Comparison of ENCODE assay signal across 8 cellular contexts in the genomic region with DNA sequence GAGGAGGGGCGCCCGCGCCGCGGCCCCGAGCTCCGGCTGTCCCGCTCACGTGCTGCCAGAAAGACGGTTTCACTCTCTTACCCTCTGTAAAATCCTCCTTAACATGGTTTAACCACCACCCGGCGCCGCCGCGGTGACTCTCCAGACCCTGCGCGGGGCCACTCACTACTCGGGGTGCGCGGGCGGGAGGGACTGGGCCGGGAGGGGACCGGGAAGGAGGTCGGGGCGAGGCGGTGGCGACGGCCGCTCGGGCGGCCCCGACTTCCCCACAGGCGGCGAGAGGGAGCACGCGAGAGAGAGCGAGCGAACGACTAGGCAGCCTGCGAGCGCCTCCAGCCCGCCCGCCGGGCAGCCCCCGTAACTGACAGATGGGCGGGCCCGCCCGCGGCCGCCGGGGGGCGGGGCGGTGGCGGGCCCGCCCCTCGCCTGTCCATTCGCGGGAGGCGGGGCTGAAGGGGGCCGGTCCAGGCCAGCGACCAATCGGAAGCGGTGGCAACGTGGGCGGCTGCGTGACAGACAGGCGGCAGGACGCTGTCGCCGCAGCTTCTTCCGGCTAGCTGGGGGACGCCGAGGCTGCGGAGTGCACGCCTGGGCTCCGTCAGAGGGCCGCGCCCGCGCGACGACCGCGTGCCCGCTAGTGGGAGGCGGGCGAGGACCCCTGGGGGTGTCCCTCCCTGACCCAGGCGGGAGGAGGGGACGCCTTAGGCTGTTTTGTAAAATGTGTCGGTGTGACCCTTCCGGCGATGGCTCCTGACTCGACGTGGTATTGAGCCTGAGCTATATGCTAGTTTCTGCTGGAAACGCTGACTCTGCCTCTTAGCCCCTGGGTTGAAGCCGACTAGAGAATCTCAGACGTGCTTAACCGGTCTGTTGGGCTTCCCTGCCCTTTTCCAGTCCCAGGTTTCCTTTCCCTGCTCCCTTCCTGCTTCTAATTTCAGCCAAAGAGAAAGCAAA. TPM values are rescaled to one million over a fixed set of nuclear protein-coding genes. Genes with fewer than 3 reads are reported as not detected.
DNase-seq lines count a peak whose midpoint lies in the region; ATAC-seq and TF ChIP-seq lines count a peak whose summit lies in the region.

A gene (minus strand): TSS at position 334 of the 954 bp plus-strand sequence. CDS start 229 bp downstream, at position 105.

- H3K27ac ChIP-seq in liver (ENCODE audit: low read depth in 1 of 2, low read length in 2 of 2), result peak within 1 kb of the TSS; percentile 97 to 99

- H3K9ac ChIP-seq in liver (ENCODE audit: low read depth in 1 of 2, low read length in 2 of 2), result peak within 1 kb of the TSS; percentile 96 to 99

- no peaks in the 10 kb centered on the region for H3K36me3 ChIP-seq in liver (ENCODE audit: control insufficient read depth in 4 of 4, insufficient read depth in 3 of 4, low read depth in 1 of 4, low read length in 3 of 4)

- no peaks in the 10 kb centered on the region for H3K27me3 ChIP-seq in liver (ENCODE audit: control insufficient read depth in 4 of 4, insufficient read depth in 4 of 4, low read length in 3 of 4)

- peaks cover 0 to 3% (median 1%) of the 10 kb centered on the region in 3 donors for H3K27me3 Mint-ChIP-seq in CD14-positive monocyte (ENCODE audit: low read depth in 3 of 3)

- H3K4me3 ChIP-seq in liver (ENCODE audit: low read depth in 1 of 3, low read length in 3 of 3), result peak within 1 kb of the TSS; percentile 77 to 94 (median 80)

- peaks cover 0 to 2% (median 0%) of the 10 kb centered on the region in 7 donors for H3K9me3 Mint-ChIP-seq in CD14-positive monocyte

- peaks cover 2 to 29% (median 12%) of the 10 kb centered on the region in 4 donors for H3K4me1 ChIP-seq in liver (ENCODE audit: control insufficient read depth in 4 of 4, insufficient read depth in 4 of 4, low read length in 3 of 4)

- TF ChIP-seq CTCF in CD14-positive monocyte (IDR thresholded peaks at IDR 0.05) (no peak), liver (IDR thresholded peaks at IDR 0.05; ENCODE audit: low read depth, low read length, missing input control) (no peak)

- H3K4me1 Mint-ChIP-seq in CD14-positive monocyte, result peaks cover 25% of the 10 kb centered on the region

- ATAC-seq in GM19372 (IDR thresholded peaks at IDR 0.05; ENCODE audit: low read depth, unreplicated experiment) (peak; percentile 87), HG03558 (IDR thresholded peaks at IDR 0.05; ENCODE audit: extremely low read depth, unreplicated experiment) (peak; percentile 78)

- peak within 1 kb of the TSS; percentile 91 to 96 for H3K4me3 Mint-ChIP-seq in CD14-positive monocyte

- intact Hi-C loops in CD14-positive monocyte (cut with micrococcal nuclease), result loop anchor here (5.0 kb wide), 2 partner anchors 43 to 782 kb away; a partner anchor contains a TSS

- H3K27ac Mint-ChIP-seq in CD14-positive monocyte, result peak within 1 kb of the TSS; percentile 92 to 99 (median 99)

- no peaks in the 10 kb centered on the region for H3K9me3 ChIP-seq in liver (ENCODE audit: control insufficient read depth in 4 of 4, low read length in 3 of 4)

- DNase-seq in CD14-positive monocyte (ENCODE audit: low spot score) (peak; percentile 95), NCI-H748 treated with DMSO at 0.1 percent for 48 hours (lab: John Stamatoyannopoulos, UW) (peak; percentile 92), dermis blood vessel endothelial cell (peak; percentile 97)
- peak; percentile 93 to 95 for DNase-seq in activated CD4-positive, alpha-beta T cell treated with anti-CD3 and anti-CD28 coated beads, Interleukin-2, amount 50 U/mL, for 4 hours
- peak; percentile 98 for DNase-seq in stimulated activated CD4-positive, alpha-beta T cell treated with anti-CD3 and anti-CD28 coated beads, Interleukin-4, amount 100 ng/mL, for 24 hours

- under 1% methylated on average over 98 of the region's 98 CpGs for WGBS in liver

- H3K36me3 Mint-ChIP-seq in CD14-positive monocyte, result peaks cover 0 to 12% of the 10 kb centered on the region in 2 donors

- peak in 1 of 2 donors; percentile 5 for TF ChIP-seq RAD21 in liver (IDR thresholded peaks at IDR 0.05)

TF ChIP-seq in liver, 16 proteins besides CTCF, POLR2A, EP300 and RAD21:
- TF ChIP-seq HNF4A (conservative IDR thresholded peaks at IDR 0.05), result peak in 1 of 2 donors; percentile 21
- no peak for TF ChIP-seq NR2F2 (IDR thresholded peaks at IDR 0.05)
- TF ChIP-seq, protein P1, sequence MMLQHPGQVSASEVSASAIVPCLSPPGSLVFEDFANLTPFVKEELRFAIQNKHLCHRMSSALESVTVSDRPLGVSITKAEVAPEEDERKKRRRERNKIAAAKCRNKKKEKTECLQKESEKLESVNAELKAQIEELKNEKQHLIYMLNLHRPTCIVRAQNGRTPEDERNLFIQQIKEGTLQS (IDR thresholded peaks at IDR 0.05), result no peak
- TF ChIP-seq JUND (IDR thresholded peaks at IDR 0.05), result no peak
- peak; percentile 74 for TF ChIP-seq TAF1 (conservative IDR thresholded peaks at IDR 0.05)
- TF ChIP-seq FOXA1 (IDR thresholded peaks at IDR 0.05), result no peak
- TF ChIP-seq SP1 (IDR thresholded peaks at IDR 0.05), result peak; percentile 57
- TF ChIP-seq YY1 (IDR thresholded peaks at IDR 0.05), result peak; percentile 57
- TF ChIP-seq RXRA (IDR thresholded peaks at IDR 0.05), result peak; percentile 5 to 15
- TF ChIP-seq, protein P2, sequence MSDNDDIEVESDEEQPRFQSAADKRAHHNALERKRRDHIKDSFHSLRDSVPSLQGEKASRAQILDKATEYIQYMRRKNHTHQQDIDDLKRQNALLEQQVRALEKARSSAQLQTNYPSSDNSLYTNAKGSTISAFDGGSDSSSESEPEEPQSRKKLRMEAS (IDR thresholded peaks at IDR 0.05), result peak; percentile 60
- TF ChIP-seq EGR1 (IDR thresholded peaks at IDR 0.05; ENCODE audit: low read depth in 2 of 2), result peak; percentile 78 to 94
- TF ChIP-seq, protein P3, sequence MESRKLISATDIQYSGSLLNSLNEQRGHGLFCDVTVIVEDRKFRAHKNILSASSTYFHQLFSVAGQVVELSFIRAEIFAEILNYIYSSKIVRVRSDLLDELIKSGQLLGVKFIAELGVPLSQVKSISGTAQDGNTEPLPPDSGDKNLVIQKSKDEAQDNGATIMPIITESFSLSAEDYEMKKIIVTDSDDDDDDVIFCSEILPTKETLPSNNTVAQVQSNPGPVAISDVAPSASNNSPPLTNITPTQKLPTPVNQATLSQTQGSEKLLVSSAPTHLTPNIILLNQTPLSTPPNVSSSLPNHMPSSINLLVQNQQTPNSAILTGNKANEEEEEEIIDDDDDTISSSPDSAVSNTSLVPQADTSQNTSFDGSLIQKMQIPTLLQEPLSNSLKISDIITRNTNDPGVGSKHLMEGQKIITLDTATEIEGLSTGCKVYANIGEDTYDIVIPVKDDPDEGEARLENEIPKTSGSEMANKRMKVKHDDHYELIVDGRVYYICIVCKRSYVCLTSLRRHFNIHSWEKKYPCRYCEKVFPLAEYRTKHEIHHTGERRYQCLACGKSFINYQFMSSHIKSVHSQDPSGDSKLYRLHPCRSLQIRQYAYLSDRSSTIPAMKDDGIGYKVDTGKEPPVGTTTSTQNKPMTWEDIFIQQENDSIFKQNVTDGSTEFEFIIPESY (IDR thresholded peaks at IDR 0.05), result no peak
- TF ChIP-seq, protein P4, sequence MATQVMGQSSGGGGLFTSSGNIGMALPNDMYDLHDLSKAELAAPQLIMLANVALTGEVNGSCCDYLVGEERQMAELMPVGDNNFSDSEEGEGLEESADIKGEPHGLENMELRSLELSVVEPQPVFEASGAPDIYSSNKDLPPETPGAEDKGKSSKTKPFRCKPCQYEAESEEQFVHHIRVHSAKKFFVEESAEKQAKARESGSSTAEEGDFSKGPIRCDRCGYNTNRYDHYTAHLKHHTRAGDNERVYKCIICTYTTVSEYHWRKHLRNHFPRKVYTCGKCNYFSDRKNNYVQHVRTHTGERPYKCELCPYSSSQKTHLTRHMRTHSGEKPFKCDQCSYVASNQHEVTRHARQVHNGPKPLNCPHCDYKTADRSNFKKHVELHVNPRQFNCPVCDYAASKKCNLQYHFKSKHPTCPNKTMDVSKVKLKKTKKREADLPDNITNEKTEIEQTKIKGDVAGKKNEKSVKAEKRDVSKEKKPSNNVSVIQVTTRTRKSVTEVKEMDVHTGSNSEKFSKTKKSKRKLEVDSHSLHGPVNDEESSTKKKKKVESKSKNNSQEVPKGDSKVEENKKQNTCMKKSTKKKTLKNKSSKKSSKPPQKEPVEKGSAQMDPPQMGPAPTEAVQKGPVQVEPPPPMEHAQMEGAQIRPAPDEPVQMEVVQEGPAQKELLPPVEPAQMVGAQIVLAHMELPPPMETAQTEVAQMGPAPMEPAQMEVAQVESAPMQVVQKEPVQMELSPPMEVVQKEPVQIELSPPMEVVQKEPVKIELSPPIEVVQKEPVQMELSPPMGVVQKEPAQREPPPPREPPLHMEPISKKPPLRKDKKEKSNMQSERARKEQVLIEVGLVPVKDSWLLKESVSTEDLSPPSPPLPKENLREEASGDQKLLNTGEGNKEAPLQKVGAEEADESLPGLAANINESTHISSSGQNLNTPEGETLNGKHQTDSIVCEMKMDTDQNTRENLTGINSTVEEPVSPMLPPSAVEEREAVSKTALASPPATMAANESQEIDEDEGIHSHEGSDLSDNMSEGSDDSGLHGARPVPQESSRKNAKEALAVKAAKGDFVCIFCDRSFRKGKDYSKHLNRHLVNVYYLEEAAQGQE (IDR thresholded peaks at IDR 0.05), result peak; percentile 77
- no peak for TF ChIP-seq HNF4G (IDR thresholded peaks at IDR 0.05)
- peak in 1 of 2 donors; percentile 79 for TF ChIP-seq GABPA (IDR thresholded peaks at IDR 0.05 in 1 of 2, conservative IDR thresholded peaks at IDR 0.05 in 1 of 2)
- TF ChIP-seq FOXA2 (IDR thresholded peaks at IDR 0.05), result no peak

RNA-seq across cellular contexts. Expression of the gene that starts here (rescaled TPM):
- polyA plus RNA-seq in CD14-positive monocyte, result 10 to 100 TPM in 1 of 2 donors, 1 to 10 TPM in 1; 3.6 to 10.7 TPM
- 23.0 and 49.5 TPM in 2 replicates for total RNA-seq in dermis blood vessel endothelial cell
- 1 to 10 TPM; 8.7 to 9.5 TPM for total RNA-seq in liver
- polyA plus RNA-seq in liver, result 10 to 100 TPM in 1 of 2 donors, 1 to 10 TPM in 1; 2.5 to 15.8 TPM

Comparison
In these comparisons a context has a peak if more than half of its experiments do, and no peak if none do; other contexts are left out.
1. Peak in every context shown above with its lines: DNase-seq, ATAC-seq, H3K4me3 ChIP-seq and H3K27ac ChIP-seq.